ENCODE assay signal across 1 cellular context in the genomic region with DNA sequence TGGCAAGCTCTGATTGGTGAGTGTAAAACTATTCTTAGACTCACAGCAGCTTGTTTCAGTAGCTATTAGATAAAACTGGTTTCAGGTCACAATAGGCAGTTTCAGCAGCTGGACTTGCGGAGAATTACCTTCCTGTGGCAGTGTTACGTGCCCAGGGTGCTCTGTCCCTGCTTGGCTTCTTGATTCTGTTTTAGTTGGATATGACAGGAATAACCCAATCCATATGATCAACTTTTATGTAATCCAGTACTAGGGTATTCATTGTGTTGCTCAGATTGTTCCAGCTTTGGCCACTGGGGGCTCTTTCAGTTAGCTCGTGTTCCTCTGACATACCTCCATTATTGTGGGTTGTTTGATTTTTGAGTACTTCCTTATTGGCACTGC.
TF ChIP-seq lines count a peak whose summit lies in the region.

No MANE protein-coding gene starts in this region.

TF ChIP-seq in WTC11, 78 proteins besides CTCF, POLR2A, EP300 and RAD21 (continued from another document):
- TF ChIP-seq, protein P1, sequence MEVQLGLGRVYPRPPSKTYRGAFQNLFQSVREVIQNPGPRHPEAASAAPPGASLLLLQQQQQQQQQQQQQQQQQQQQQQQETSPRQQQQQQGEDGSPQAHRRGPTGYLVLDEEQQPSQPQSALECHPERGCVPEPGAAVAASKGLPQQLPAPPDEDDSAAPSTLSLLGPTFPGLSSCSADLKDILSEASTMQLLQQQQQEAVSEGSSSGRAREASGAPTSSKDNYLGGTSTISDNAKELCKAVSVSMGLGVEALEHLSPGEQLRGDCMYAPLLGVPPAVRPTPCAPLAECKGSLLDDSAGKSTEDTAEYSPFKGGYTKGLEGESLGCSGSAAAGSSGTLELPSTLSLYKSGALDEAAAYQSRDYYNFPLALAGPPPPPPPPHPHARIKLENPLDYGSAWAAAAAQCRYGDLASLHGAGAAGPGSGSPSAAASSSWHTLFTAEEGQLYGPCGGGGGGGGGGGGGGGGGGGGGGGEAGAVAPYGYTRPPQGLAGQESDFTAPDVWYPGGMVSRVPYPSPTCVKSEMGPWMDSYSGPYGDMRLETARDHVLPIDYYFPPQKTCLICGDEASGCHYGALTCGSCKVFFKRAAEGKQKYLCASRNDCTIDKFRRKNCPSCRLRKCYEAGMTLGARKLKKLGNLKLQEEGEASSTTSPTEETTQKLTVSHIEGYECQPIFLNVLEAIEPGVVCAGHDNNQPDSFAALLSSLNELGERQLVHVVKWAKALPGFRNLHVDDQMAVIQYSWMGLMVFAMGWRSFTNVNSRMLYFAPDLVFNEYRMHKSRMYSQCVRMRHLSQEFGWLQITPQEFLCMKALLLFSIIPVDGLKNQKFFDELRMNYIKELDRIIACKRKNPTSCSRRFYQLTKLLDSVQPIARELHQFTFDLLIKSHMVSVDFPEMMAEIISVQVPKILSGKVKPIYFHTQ (CRISPR knock-in tag; IDR thresholded peaks at IDR 0.05) = no peak
- TF ChIP-seq NR1H2 (CRISPR knock-in tag; IDR thresholded peaks at IDR 0.05) = no peak
- TF ChIP-seq FOXP4 (CRISPR knock-in tag; IDR thresholded peaks at IDR 0.05) = no peak
